Comparison of ENCODE assay signal across 21 cellular contexts in genomic region chr17:58308985-58309917, GRCh38. TPM values are rescaled to one million over a fixed set of nuclear protein-coding genes. Genes with fewer than 3 reads are reported as not detected.
A peak's percentile ranks its signal among the peaks of the same experiment; 100 is the strongest.
DNase-seq lines count a peak whose midpoint lies in the region; ATAC-seq and TF ChIP-seq lines count a peak whose summit lies in the region.
"Had no signal": no experiment of that assay in that cellular context is flagged by ENCODE, and none has a peak within 500 bp of the region (broad histone marks: within the 10 kb centered on the region; RNA-seq: fewer than 3 reads in every experiment).

No MANE protein-coding gene starts in this region.

- TF ChIP-seq POLR2A in esophagus muscularis mucosa (IDR thresholded peaks at IDR 0.05; ENCODE audit: low read depth), result no peak

- peaks cover 0 to 50% (median 13%) of the 10 kb centered on the region in 4 donors for H3K36me3 ChIP-seq in esophagus muscularis mucosa
- H3K36me3 ChIP-seq: right lobe of liver had no signal

- peak; percentile 9 for DNase-seq in activated CD8-positive, alpha-beta T cell treated with anti-CD3 and anti-CD28 coated beads, Interleukin-2, amount 10 ng/mL, durations not matched to agents 7 days and 5 days
- no peak for DNase-seq in activated CD8-positive, alpha-beta T cell treated with anti-CD3 and anti-CD28 coated beads for 36 hours
- DNase-seq in HL-60 (ENCODE audit: low read depth in 1 of 2, low spot score in 1 of 2) (peak in 1 of 2 experiments; percentile 62), esophagus muscularis mucosa (ENCODE audit: extremely low spot score) (peak; percentile 89), progenitor cell of endocrine pancreas (ENCODE audit: low spot score, unreplicated experiment) (peak; percentile 5), NCI-H1105 treated with DMSO at 0.1 percent for 48 hours (lab: John Stamatoyannopoulos, UW) (no peak), DMS79 (lab: John Stamatoyannopoulos, UW) (no peak)
- DNase-seq: activated CD4-positive, alpha-beta memory T cell treated with anti-CD3 and anti-CD28 coated beads, Interleukin-2, amount 10 ng/mL, durations not matched to agents 7 days and 5 days; activated CD4-positive, CD25-positive, alpha-beta regulatory T cell; NCI-H1417 treated with DMSO at 0.1 percent for 48 hours; NCI-H2107; NCI-H510A; T1000 had no signal

- no peaks in the 10 kb centered on the region for H3K9me3 Mint-ChIP-seq in activated CD8-positive, alpha-beta T cell treated with anti-CD3 and anti-CD28 coated beads, Interleukin-2, amount 10 ng/mL, durations not matched to agents 7 days and 5 days (ENCODE audit: insufficient read depth)
- H3K9me3 Mint-ChIP-seq in activated CD8-positive, alpha-beta T cell treated with anti-CD3 and anti-CD28 coated beads for 36 hours, result no peaks in the 10 kb centered on the region
- no peaks in the 10 kb centered on the region for H3K9me3 Mint-ChIP-seq in progenitor cell of endocrine pancreas (ENCODE audit: low read depth)
- H3K9me3 Mint-ChIP-seq: activated CD4-positive, alpha-beta memory T cell treated with anti-CD3 and anti-CD28 coated beads, Interleukin-2, amount 10 ng/mL, durations not matched to agents 7 days and 5 days; activated T-helper 1 cell treated with anti-CD3 and anti-CD28 coated beads, Interleukin-12 subunit alpha, Interleukin-12 subunit beta, Interleukin-2, Interleukin-4 antibody, amounts not matched to agents 30 ng/mL and 10 ng/mL and 1 ng/mL, durations not matched to agents 14 hours and 24 hours and 36 hours; IgD-negative memory B cell; memory B cell; type B pancreatic cell had no signal

- POLR2A ChIA-PET in activated CD8-positive, alpha-beta T cell treated with anti-CD3 and anti-CD28 coated beads, Interleukin-2, amount 10 ng/mL, durations not matched to agents 7 days and 5 days (lab: Charles Lee), result interaction anchor here (0.5 to 1.5 kb wide), 2 partner anchors 27 to 38 kb away, joined by 3 to 4 read pairs; no protein-coding TSS in a partner anchor
- POLR2A ChIA-PET in activated CD8-positive, alpha-beta T cell treated with anti-CD3 and anti-CD28 coated beads for 36 hours (lab: Charles Lee), result interaction anchor here (0.6 to 1.7 kb wide), 4 partner anchors 8 to 42 kb away, joined by 3 to 7 read pairs (median 3); partner anchors contain the start of gene TSPOAP1

- no peaks in the 10 kb centered on the region for H3K4me1 Mint-ChIP-seq in activated CD8-positive, alpha-beta T cell treated with anti-CD3 and anti-CD28 coated beads, Interleukin-2, amount 10 ng/mL, durations not matched to agents 7 days and 5 days (ENCODE audit: low read depth)
- no peaks in the 10 kb centered on the region for H3K4me1 Mint-ChIP-seq in activated CD8-positive, alpha-beta T cell treated with anti-CD3 and anti-CD28 coated beads for 36 hours (ENCODE audit: low read depth)
- H3K4me1 Mint-ChIP-seq in progenitor cell of endocrine pancreas (ENCODE audit: low read depth), result no peaks in the 10 kb centered on the region
- H3K4me1 Mint-ChIP-seq: activated CD4-positive, alpha-beta memory T cell treated with anti-CD3 and anti-CD28 coated beads, Interleukin-2, amount 10 ng/mL, durations not matched to agents 7 days and 5 days had no signal

- H3K27ac ChIP-seq in HL-60 (replicated peaks), result peak overlapping the region; percentile 26; the same call in 1 of the 2 replicates
- H3K27ac ChIP-seq in esophagus muscularis mucosa (replicated peaks in 1 of 4), result no peak overlapping the region
- H3K27ac ChIP-seq: right lobe of liver, SK-N-MC had no signal

- H3K4me3 Mint-ChIP-seq in activated CD8-positive, alpha-beta T cell treated with anti-CD3 and anti-CD28 coated beads, Interleukin-2, amount 10 ng/mL, durations not matched to agents 7 days and 5 days, result no peak overlapping the region
- H3K4me3 Mint-ChIP-seq in activated CD8-positive, alpha-beta T cell treated with anti-CD3 and anti-CD28 coated beads for 36 hours, result no peak overlapping the region
- H3K4me3 Mint-ChIP-seq in progenitor cell of endocrine pancreas (ENCODE audit: low read depth), result no peak overlapping the region
- H3K4me3 Mint-ChIP-seq: activated CD4-positive, alpha-beta memory T cell treated with anti-CD3 and anti-CD28 coated beads, Interleukin-2, amount 10 ng/mL, durations not matched to agents 7 days and 5 days; activated T-helper 1 cell treated with anti-CD3 and anti-CD28 coated beads, Interleukin-12 subunit alpha, Interleukin-12 subunit beta, Interleukin-2, Interleukin-4 antibody, amounts not matched to agents 30 ng/mL and 10 ng/mL and 1 ng/mL, durations not matched to agents 14 hours and 24 hours and 36 hours; IgD-negative memory B cell; memory B cell; type B pancreatic cell had no signal

- H3K4me3 ChIP-seq in HL-60 (replicated peaks; ENCODE audit: insufficient read depth, low read length) (no peak overlapping the region), esophagus muscularis mucosa (no peak overlapping the region)
- H3K4me3 ChIP-seq: right lobe of liver, SK-N-MC had no signal

- CTCF ChIA-PET in activated CD8-positive, alpha-beta T cell treated with anti-CD3 and anti-CD28 coated beads, Interleukin-2, amount 10 ng/mL, durations not matched to agents 7 days and 5 days (lab: Charles Lee), result interaction anchor here (1.1 to 3.0 kb wide), 3 partner anchors 8 to 108 kb away, joined by 3 to 17 read pairs (median 3); partner anchors contain the start of gene RNF43
- CTCF ChIA-PET in activated CD8-positive, alpha-beta T cell treated with anti-CD3 and anti-CD28 coated beads for 36 hours (lab: Charles Lee), result interaction anchor here (3.8 kb wide), 1 partner anchor 8 kb away, joined by 20 read pairs; no protein-coding TSS in a partner anchor

- H3K27me3 ChIP-seq in HL-60 (ENCODE audit: insufficient read depth, poor library complexity, severe bottlenecking) (no peaks in the 10 kb centered on the region), esophagus muscularis mucosa (no peaks in the 10 kb centered on the region)
- H3K27me3 ChIP-seq: right lobe of liver had no signal

- H3K27ac Mint-ChIP-seq in activated CD8-positive, alpha-beta T cell treated with anti-CD3 and anti-CD28 coated beads, Interleukin-2, amount 10 ng/mL, durations not matched to agents 7 days and 5 days, result peak overlapping the region; percentile 33
- no peak overlapping the region for H3K27ac Mint-ChIP-seq in activated CD8-positive, alpha-beta T cell treated with anti-CD3 and anti-CD28 coated beads for 36 hours
- H3K27ac Mint-ChIP-seq in progenitor cell of endocrine pancreas, result no peak overlapping the region
- H3K27ac Mint-ChIP-seq: activated CD4-positive, alpha-beta memory T cell treated with anti-CD3 and anti-CD28 coated beads, Interleukin-2, amount 10 ng/mL, durations not matched to agents 7 days and 5 days; memory B cell; type B pancreatic cell had no signal

- peaks cover 8% of the 10 kb centered on the region for H3K36me3 Mint-ChIP-seq in activated CD8-positive, alpha-beta T cell treated with anti-CD3 and anti-CD28 coated beads, Interleukin-2, amount 10 ng/mL, durations not matched to agents 7 days and 5 days (ENCODE audit: low read depth)
- peaks cover 1% of the 10 kb centered on the region for H3K36me3 Mint-ChIP-seq in activated CD8-positive, alpha-beta T cell treated with anti-CD3 and anti-CD28 coated beads for 36 hours (ENCODE audit: low read depth)
- H3K36me3 Mint-ChIP-seq in progenitor cell of endocrine pancreas (ENCODE audit: insufficient read depth), result no peaks in the 10 kb centered on the region
- H3K36me3 Mint-ChIP-seq: IgD-negative memory B cell, type B pancreatic cell had no signal

- peaks cover 0 to 4% (median 0%) of the 10 kb centered on the region in 4 donors for H3K4me1 ChIP-seq in esophagus muscularis mucosa
- H3K4me1 ChIP-seq: right lobe of liver had no signal

- ATAC-seq in activated CD8-positive, alpha-beta T cell treated with anti-CD3 and anti-CD28 coated beads, Interleukin-2, amount 10 ng/mL, durations not matched to agents 7 days and 5 days, result no peak
- no peak for ATAC-seq in activated CD8-positive, alpha-beta T cell treated with anti-CD3 and anti-CD28 coated beads for 36 hours
- no peak for ATAC-seq in GM21619 (IDR thresholded peaks at IDR 0.05; ENCODE audit: unreplicated experiment)

- no peaks in the 10 kb centered on the region for H3K9me3 ChIP-seq in esophagus muscularis mucosa
- H3K9me3 ChIP-seq: right lobe of liver had no signal

- WGBS in esophagus muscularis mucosa, result 79% methylated on average over 14 of the region's 21 CpGs

- intact Hi-C loops in activated CD8-positive, alpha-beta T cell treated with anti-CD3 and anti-CD28 coated beads for 36 hours (cut with micrococcal nuclease), result no loop called here
- intact Hi-C loops in esophagus muscularis mucosa (cut with DNase I), result no loop called here

- TF ChIP-seq EP300 in esophagus muscularis mucosa (IDR thresholded peaks at IDR 0.05), result no peak

- TF ChIP-seq CTCF in activated CD8-positive, alpha-beta T cell treated with anti-CD3 and anti-CD28 coated beads for 36 hours (IDR thresholded peaks at IDR 0.05), result no peak
- TF ChIP-seq CTCF in HL-60 (IDR thresholded peaks at IDR 0.05; ENCODE audit: insufficient read depth, low read length), result no peak
- TF ChIP-seq CTCF in esophagus muscularis mucosa (IDR thresholded peaks at IDR 0.05), result no peak
- no peak for TF ChIP-seq CTCF in progenitor cell of endocrine pancreas (IDR thresholded peaks at IDR 0.05; ENCODE audit: unreplicated experiment)

- no peaks in the 10 kb centered on the region for H3K27me3 Mint-ChIP-seq in activated CD8-positive, alpha-beta T cell treated with anti-CD3 and anti-CD28 coated beads, Interleukin-2, amount 10 ng/mL, durations not matched to agents 7 days and 5 days (ENCODE audit: low read depth)
- no peaks in the 10 kb centered on the region for H3K27me3 Mint-ChIP-seq in activated CD8-positive, alpha-beta T cell treated with anti-CD3 and anti-CD28 coated beads for 36 hours
- no peaks in the 10 kb centered on the region for H3K27me3 Mint-ChIP-seq in progenitor cell of endocrine pancreas
- H3K27me3 Mint-ChIP-seq: activated CD4-positive, alpha-beta memory T cell treated with anti-CD3 and anti-CD28 coated beads, Interleukin-2, amount 10 ng/mL, durations not matched to agents 7 days and 5 days; IgD-negative memory B cell; memory B cell had no signal

RNA-seq across cellular contexts. Expression of gene TSPOAP1, which starts 19.3 kb away (rescaled TPM):
- total RNA-seq in activated CD8-positive, alpha-beta T cell treated with anti-CD3 and anti-CD28 coated beads, Interleukin-2, amount 10 ng/mL, durations not matched to agents 7 days and 5 days, result 10 to 100 TPM; 45.8 to 51.5 TPM
- total RNA-seq in activated CD8-positive, alpha-beta T cell treated with anti-CD3 and anti-CD28 coated beads for 36 hours, result 10 to 100 TPM; 21.1 to 24.1 TPM
- total RNA-seq in esophagus muscularis mucosa (10 to 100 TPM in 3 of 4 donors, 1 to 10 TPM in 1; 10.0 to 19.0 (median 16.0) TPM), progenitor cell of endocrine pancreas (101 and 105 TPM in 2 replicates)

RNA-seq across cellular contexts. Expression of gene MPO, which starts 28.5 kb away (rescaled TPM):
- total RNA-seq in activated CD8-positive, alpha-beta T cell treated with anti-CD3 and anti-CD28 coated beads, Interleukin-2, amount 10 ng/mL, durations not matched to agents 7 days and 5 days, result not detected
- total RNA-seq in activated CD8-positive, alpha-beta T cell treated with anti-CD3 and anti-CD28 coated beads for 36 hours, result not detected
- under 1 TPM in 2 of 4 donors, not detected in 2; 0.23 to 0.66 TPM for total RNA-seq in esophagus muscularis mucosa
- total RNA-seq in progenitor cell of endocrine pancreas, result not detected in 2 replicates
- total RNA-seq: activated T-helper 1 cell treated with anti-CD3 and anti-CD28 coated beads, Interleukin-12 subunit alpha, Interleukin-12 subunit beta, Interleukin-2, Interleukin-4 antibody, amounts not matched to agents 30 ng/mL and 10 ng/mL and 1 ng/mL, durations not matched to agents 14 hours and 24 hours and 36 hours; Daoy had no signal

RNA-seq across cellular contexts. Expression of gene SUPT4H1, which starts 42.8 kb away (rescaled TPM):
- 10 to 100 TPM; 75.2 to 90.8 TPM for total RNA-seq in activated CD8-positive, alpha-beta T cell treated with anti-CD3 and anti-CD28 coated beads, Interleukin-2, amount 10 ng/mL, durations not matched to agents 7 days and 5 days
- total RNA-seq in activated CD8-positive, alpha-beta T cell treated with anti-CD3 and anti-CD28 coated beads for 36 hours, result 100 to 1,000 TPM; 104 to 110 TPM
- 10 to 100 TPM; 35.3 to 59.6 (median 47.0) TPM for total RNA-seq in esophagus muscularis mucosa
- 89.6 and 95.7 TPM in 2 replicates for total RNA-seq in progenitor cell of endocrine pancreas

Comparison
In these comparisons a context has a peak if more than half of its experiments do, and no peak if none do; other contexts are left out.
1. DNase-seq: peak in activated CD8-positive, alpha-beta T cell treated with anti-CD3 and anti-CD28 coated beads, Interleukin-2, amount 10 ng/mL, durations not matched to agents 7 days and 5 days (single experiment), esophagus muscularis mucosa (single experiment) and progenitor cell of endocrine pancreas (single experiment); none in activated CD8-positive, alpha-beta T cell treated with anti-CD3 and anti-CD28 coated beads for 36 hours (single experiment), NCI-H1105 treated with DMSO at 0.1 percent for 48 hours (single experiment) and DMS79 (single experiment).